In the genomic region with DNA sequence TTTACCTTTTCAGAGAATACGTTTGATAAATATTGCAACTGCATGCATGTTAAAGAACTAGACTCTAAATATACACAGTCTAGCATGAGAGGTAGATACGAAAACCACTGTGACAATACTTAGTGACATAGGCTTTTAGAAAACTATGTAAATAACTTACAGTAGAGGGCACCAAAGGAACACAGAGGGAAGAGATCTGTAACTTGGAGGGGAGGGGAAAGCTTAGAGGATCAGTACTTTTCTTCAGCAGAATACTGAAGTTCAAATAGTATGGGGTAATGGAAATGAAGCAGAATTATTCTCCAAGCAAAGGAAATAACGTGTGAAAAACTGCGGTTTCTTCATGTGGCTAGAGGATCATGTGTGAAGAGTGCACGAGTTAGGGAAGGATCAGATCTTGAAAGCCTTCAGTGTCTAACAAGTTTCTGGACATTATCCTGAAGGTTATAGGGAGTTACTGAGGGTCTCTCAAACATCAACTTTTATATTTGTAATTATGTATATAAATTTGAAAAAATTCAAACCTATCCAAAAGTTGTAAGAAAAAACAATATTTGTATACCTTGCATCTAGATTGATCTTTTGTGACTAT, we compare ENCODE assay signal across 8 cellular contexts.
A peak's percentile ranks its signal among the peaks of the same experiment; 100 is the strongest.
DNase-seq lines count a peak whose midpoint lies in the region; ATAC-seq, FAIRE-seq and TF ChIP-seq lines count a peak whose summit lies in the region.

No MANE protein-coding gene starts in this region.

- no peaks in the 10 kb centered on the region for H3K27me3 ChIP-seq in esophagus squamous epithelium

- intact Hi-C loops in esophagus squamous epithelium (cut with DNase I), result no loop called here

- ATAC-seq in GM18858 (IDR thresholded peaks at IDR 0.05; ENCODE audit: unreplicated experiment) (peak; percentile 75), HG03175 (IDR thresholded peaks at IDR 0.05; ENCODE audit: unreplicated experiment) (peak; percentile 62), HG03457 (IDR thresholded peaks at IDR 0.05; ENCODE audit: unreplicated experiment) (no peak)

- H3K36me3 ChIP-seq in esophagus squamous epithelium, result no peaks in the 10 kb centered on the region

- no peak for TF ChIP-seq POLR2A in esophagus squamous epithelium (IDR thresholded peaks at IDR 0.05)

- no peaks in the 10 kb centered on the region for H3K4me1 ChIP-seq in esophagus squamous epithelium

- no peaks in the 10 kb centered on the region for H3K9me3 ChIP-seq in esophagus squamous epithelium

- no peak overlapping the region for H3K27ac ChIP-seq in esophagus squamous epithelium

- H3K4me3 ChIP-seq in esophagus squamous epithelium, result no peak overlapping the region

- peak; percentile 69 for FAIRE-seq in RCC 7860 (lab: Jason Lieb, UNC)

- peak in 5 of 6 experiments; percentile 32 to 62 (median 50) for TF ChIP-seq CTCF in esophagus squamous epithelium (IDR thresholded peaks at IDR 0.05)

- peak; percentile 57 for DNase-seq in AG20443 (ENCODE audit: low spot score)
- DNase-seq in RCC 7860 (ENCODE audit: low spot score), result peak; percentile 47
- DNase-seq in esophagus squamous epithelium (lab: John Stamatoyannopoulos, UW), result no peak
- peak; percentile 28 for DNase-seq in non-pigmented ciliary epithelial cell (ENCODE audit: low read depth)
- DNase-seq in COLO668 (lab: John Stamatoyannopoulos, UW; ENCODE audit: unreplicated experiment), result no peak

- WGBS in esophagus squamous epithelium, 2 donors, result 25 to 29% methylated on average over 5 of the region's 5 CpGs

Comparison
In these comparisons a context has a peak if more than half of its experiments do, and no peak if none do; other contexts are left out.
1. DNase-seq: peak in AG20443 (single experiment), RCC 7860 (single experiment) and non-pigmented ciliary epithelial cell (single experiment); none in esophagus squamous epithelium (single experiment) and COLO668 (single experiment).